In genomic region chr14:101024686-101025085, GRCh38 we compare ENCODE assay signal across 23 cellular contexts.
"Had no signal": no experiment of that assay in that cellular context is flagged by ENCODE, and none has a peak within 500 bp of the region (broad histone marks: within the 10 kb centered on the region; RNA-seq: fewer than 3 reads in every experiment).

No MANE protein-coding gene starts in this region.

- DNase-seq: dermis blood vessel endothelial cell; effector CD4-positive, alpha-beta T cell; glutamatergic neuron; left colon; left ventricle myocardium superior; mesenchymal stem cell; naive B cell; occipital lobe; psoas muscle; retina; stimulated activated CD4-positive, alpha-beta T cell treated with anti-CD3 and anti-CD28 coated beads, Interleukin-12 subunit alpha, Interleukin-12 subunit beta, amount 100 ng/mL, for 4 hours; stimulated activated CD4-positive, alpha-beta T cell treated with anti-CD3 and anti-CD28 coated beads, Interleukin-2, amount 100 ng/mL, for 48 hours; stimulated activated naive CD4-positive, alpha-beta T cell treated with Interleukin-2 at 50 U/mL for 16 hours; thyroid gland had no signal

- H3K36me3 ChIP-seq: esophagus muscularis mucosa, gastroesophageal sphincter, right lobe of liver, thyroid gland, upper lobe of left lung, vagina had no signal

- H3K4me1 ChIP-seq: esophagus muscularis mucosa, gastroesophageal sphincter, parathyroid adenoma, psoas muscle, right lobe of liver, thyroid gland, upper lobe of left lung, vagina had no signal

- H3K27ac Mint-ChIP-seq: naive B cell, nephron had no signal

- H3K27me3 ChIP-seq: right lobe of liver, thyroid gland, upper lobe of left lung, vagina had no signal

- ATAC-seq: gastroesophageal sphincter, left colon, left ventricle myocardium superior, psoas muscle, right lobe of liver had no signal

- H3K4me3 ChIP-seq: esophagus muscularis mucosa, gastroesophageal sphincter, lung, psoas muscle, right lobe of liver, skin epidermis, thyroid gland, upper lobe of left lung, vagina had no signal

- H3K9me3 ChIP-seq: esophagus muscularis mucosa, gastroesophageal sphincter, psoas muscle, right lobe of liver, thyroid gland, upper lobe of left lung, vagina had no signal

- H3K4me3 Mint-ChIP-seq: naive B cell, nephron had no signal

- H3K27ac ChIP-seq: esophagus muscularis mucosa, gastroesophageal sphincter, parathyroid adenoma, psoas muscle, right lobe of liver, skin epidermis, thyroid gland, upper lobe of left lung, vagina had no signal

- H3K4me1 Mint-ChIP-seq: naive B cell, nephron had no signal
